In the genomic region with DNA sequence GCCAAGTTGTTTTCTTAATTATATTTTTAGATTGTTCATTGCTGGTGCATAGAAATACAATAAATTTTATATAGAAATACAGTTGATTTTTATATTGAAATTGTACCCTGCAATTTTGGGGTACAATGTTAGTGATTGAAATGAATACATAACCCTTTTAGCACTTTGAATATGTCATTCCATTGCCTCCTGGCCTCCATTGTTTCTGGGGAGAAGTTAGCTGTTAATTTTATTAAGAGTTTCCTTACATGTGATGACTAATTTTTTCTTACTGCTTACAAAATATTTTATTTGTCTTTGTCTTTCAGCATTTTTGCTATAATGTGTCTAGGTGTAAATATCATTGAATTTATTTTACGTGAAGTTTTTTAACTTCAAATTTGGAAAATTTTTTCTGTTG, we compare ENCODE assay signal across 25 cellular contexts.
"Had no signal": no experiment of that assay in that cellular context is flagged by ENCODE, and none has a peak within 500 bp of the region (broad histone marks: within the 10 kb centered on the region; RNA-seq: fewer than 3 reads in every experiment).

No MANE protein-coding gene starts in this region.

- H3K27me3 ChIP-seq: neutrophil, right atrium auricular region, stomach, testis, thyroid gland, transverse colon, upper lobe of left lung, vagina had no signal

- DNase-seq: islet precursor cell; left ventricle myocardium inferior; naive thymus-derived CD8-positive, alpha-beta T cell; occipital lobe; stimulated activated CD4-positive, alpha-beta T cell treated with anti-CD3 and anti-CD28 coated beads, Interleukin-12 subunit alpha, Interleukin-12 subunit beta, amount 100 ng/mL, for 4 hours; stimulated activated CD4-positive, alpha-beta T cell treated with anti-CD3 and anti-CD28 coated beads, Interleukin-15, amount 100 ng/mL, for 24 hours; stimulated activated CD4-positive, alpha-beta T cell treated with anti-CD3 and anti-CD28 coated beads, Interleukin-2, amount 100 ng/mL, for 24 hours; stimulated activated CD4-positive, alpha-beta T cell treated with anti-CD3 and anti-CD28 coated beads, Interleukin-4, amount 100 ng/mL, for 1 hour; stimulated activated naive B cell treated with anti-CD40 and anti-IgM and Interleukin-4, amounts not matched to agents 10 μg/mL and 1 μg/mL and 100 μg/mL, for 72 hours; stimulated activated naive CD8-positive, alpha-beta T cell treated with anti-CD3 and anti-CD28 coated beads, Interleukin-15, Interleukin-2, amounts not matched to agents 100 U/mL and 50 U/mL, for 24 hours; stomach; testis; thyroid gland; transverse colon; upper lobe of left lung had no signal

- ATAC-seq: naive thymus-derived CD8-positive, alpha-beta T cell; sciatic nerve; stimulated activated naive B cell treated with anti-CD40 and anti-IgM and Interleukin-4, amounts not matched to agents 10 μg/mL and 1 μg/mL and 100 μg/mL, for 72 hours; stimulated activated naive CD8-positive, alpha-beta T cell treated with anti-CD3 and anti-CD28 coated beads, Interleukin-15, Interleukin-2, amounts not matched to agents 100 U/mL and 50 U/mL, for 24 hours had no signal

- H3K9ac ChIP-seq: parathyroid adenoma had no signal

- H3K36me3 Mint-ChIP-seq: naive thymus-derived CD8-positive, alpha-beta T cell; stimulated activated naive B cell treated with anti-CD40 and anti-IgM and Interleukin-4, amounts not matched to agents 10 μg/mL and 1 μg/mL and 100 μg/mL, for 72 hours had no signal

- H3K27ac ChIP-seq: left ventricle myocardium inferior, neutrophil, parathyroid adenoma, right atrium auricular region, skin epidermis, stomach, testis, thyroid gland, transverse colon, upper lobe of left lung, vagina had no signal

- H3K9me3 ChIP-seq: neutrophil, testis, thyroid gland, vagina had no signal

- H3K27ac Mint-ChIP-seq: memory B cell; naive thymus-derived CD8-positive, alpha-beta T cell; nephron; stimulated activated naive B cell treated with anti-CD40 and anti-IgM and Interleukin-4, amounts not matched to agents 10 μg/mL and 1 μg/mL and 100 μg/mL, for 72 hours had no signal

- H3K36me3 ChIP-seq: left ventricle myocardium inferior, neutrophil, right atrium auricular region, stomach, thyroid gland, transverse colon, upper lobe of left lung, vagina had no signal

- H3K79me2 ChIP-seq: parathyroid adenoma had no signal

- H3K4me1 ChIP-seq: left ventricle myocardium inferior, parathyroid adenoma, right atrium auricular region, stomach, testis, thyroid gland, transverse colon, upper lobe of left lung, vagina had no signal

- H3K27me3 Mint-ChIP-seq: memory B cell; naive thymus-derived CD8-positive, alpha-beta T cell; stimulated activated naive B cell treated with anti-CD40 and anti-IgM and Interleukin-4, amounts not matched to agents 10 μg/mL and 1 μg/mL and 100 μg/mL, for 72 hours had no signal

- H3K4me3 Mint-ChIP-seq: memory B cell; naive thymus-derived CD8-positive, alpha-beta T cell; nephron; neural crest cell; stimulated activated naive B cell treated with anti-CD40 and anti-IgM and Interleukin-4, amounts not matched to agents 10 μg/mL and 1 μg/mL and 100 μg/mL, for 72 hours had no signal

- H3K4me3 ChIP-seq: left ventricle myocardium inferior, lung, right atrium auricular region, skin epidermis, stomach, testis, thyroid gland, transverse colon, upper lobe of left lung, vagina had no signal

- H3K4me1 Mint-ChIP-seq: memory B cell; naive thymus-derived CD8-positive, alpha-beta T cell; nephron; neural crest cell; stimulated activated naive B cell treated with anti-CD40 and anti-IgM and Interleukin-4, amounts not matched to agents 10 μg/mL and 1 μg/mL and 100 μg/mL, for 72 hours had no signal

- H2AFZ ChIP-seq: parathyroid adenoma had no signal
